8 cellular contexts compared by ENCODE assay signal in the genomic region with DNA sequence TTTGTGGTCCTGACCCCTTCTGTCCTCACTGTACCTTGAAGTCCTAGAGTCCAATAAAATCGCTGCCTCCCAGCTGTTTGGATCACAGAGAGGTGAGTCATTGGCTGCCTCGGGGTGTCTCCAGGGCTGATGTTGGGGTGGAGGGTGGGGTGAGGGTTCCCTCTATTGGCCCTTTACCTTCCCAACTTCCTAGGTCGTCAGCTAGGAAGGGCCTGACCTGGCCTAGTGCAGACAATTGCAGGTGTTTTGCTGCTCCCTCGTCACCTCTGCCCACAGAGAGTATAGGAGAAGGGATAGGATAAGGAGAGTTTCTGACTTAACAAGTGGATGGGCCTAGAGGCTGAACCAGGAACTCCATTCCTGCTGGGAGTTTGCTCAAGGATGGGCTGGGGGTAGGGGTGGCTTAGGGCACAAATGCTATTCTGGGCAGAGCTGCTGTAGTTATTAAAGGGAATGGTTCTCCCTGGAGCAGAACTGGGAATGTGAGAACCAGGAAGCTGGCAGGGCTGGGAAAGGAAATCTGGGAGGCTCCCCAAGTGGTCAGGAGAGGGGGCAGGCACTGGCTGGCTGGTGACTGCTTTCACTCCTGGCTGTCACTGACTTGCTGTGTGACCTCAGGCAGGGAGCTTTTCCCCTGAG. TPM values are rescaled to one million over a fixed set of nuclear protein-coding genes. Genes with fewer than 3 reads are reported as not detected.
A peak's percentile ranks its signal among the peaks of the same experiment; 100 is the strongest.
DNase-seq lines count a peak whose midpoint lies in the region; ATAC-seq and TF ChIP-seq lines count a peak whose summit lies in the region.

No MANE protein-coding gene starts in this region.

- H3K4me3 ChIP-seq in rectal smooth muscle tissue (ENCODE audit: low read length): peak overlapping the region; percentile 98

- no peaks in the 10 kb centered on the region for H3K36me3 ChIP-seq in rectal smooth muscle tissue (ENCODE audit: control insufficient read depth, insufficient read depth, low read length)

- no peak overlapping the region for H4K8ac ChIP-seq in H9 (replicated peaks; ENCODE audit: insufficient read length, low read depth, low read length)

- POLR2A ChIA-PET in activated CD8-positive, alpha-beta T cell treated with anti-CD3 and anti-CD28 coated beads for 36 hours (lab: Charles Lee): interaction anchor here (0.5 to 2.1 kb wide), 6 partner anchors 28 to 1716 kb away, joined by 3 to 9 read pairs (median 3); a partner anchor contains a TSS

- H3K27ac ChIP-seq in H9 (ENCODE audit: insufficient read length, low read depth, low read length) (no peak overlapping the region), rectal smooth muscle tissue (ENCODE audit: low read depth, low read length) (peak overlapping the region; percentile 100)

- no CpG with 5 or more reads among the region's 4 CpGs for whole genome bisulfite sequencing in H9 (ENCODE audit: extremely low coverage, insufficient read length, low lambda C conversion rate)

- no peaks in the 10 kb centered on the region for H3K4me1 ChIP-seq in H9 (ENCODE audit: insufficient read depth, low read length)
- peaks cover 14% of the 10 kb centered on the region for H3K4me1 ChIP-seq in rectal smooth muscle tissue (ENCODE audit: control insufficient read depth, insufficient read depth, low read length)

- no peak overlapping the region for H3T11ph ChIP-seq in H9 (ENCODE audit: low read length)

- H3K4me2 ChIP-seq in H9 (ENCODE audit: insufficient read depth, insufficient read length, low read length): peak overlapping the region; percentile 35

- H3K27me3 Mint-ChIP-seq in CD14-positive monocyte (ENCODE audit: low read depth in 3 of 3) (peaks cover 24 to 37% (median 29%) of the 10 kb centered on the region in 3 donors), H9 (ENCODE audit: low read depth) (peaks cover 63% of the 10 kb centered on the region)
- H3K27me3 Mint-ChIP-seq in activated CD8-positive, alpha-beta T cell treated with anti-CD3 and anti-CD28 coated beads for 36 hours: peaks cover 7% of the 10 kb centered on the region

- H4K91ac ChIP-seq in H9 (ENCODE audit: insufficient read length, low read depth, low read length): no peak overlapping the region

- peak; percentile 77 for DNase-seq in CD14-positive monocyte (ENCODE audit: low spot score)
- peak; percentile 39 for DNase-seq in H9
- peak; percentile 38 for DNase-seq in activated CD8-positive, alpha-beta T cell treated with anti-CD3 and anti-CD28 coated beads for 36 hours
- DNase-seq in Right ventricle myocardium inferior (ENCODE audit: missing footprints): peak; percentile 65
- DNase-seq in omental fat pad (ENCODE audit: low spot score): no peak

- no peak overlapping the region for H2BK12ac ChIP-seq in H9 (ENCODE audit: insufficient read length, low read depth, low read length)

- no peak overlapping the region for H2BK20ac ChIP-seq in H9 (ENCODE audit: low read depth, low read length, poor library complexity, severe bottlenecking)

- H3K23me2 ChIP-seq in H9 (ENCODE audit: insufficient read length, low read depth, low read length, poor library complexity, severe bottlenecking): peaks cover 25% of the 10 kb centered on the region

- ATAC-seq in activated CD8-positive, alpha-beta T cell treated with anti-CD3 and anti-CD28 coated beads for 36 hours: no peak
- ATAC-seq in Right ventricle myocardium inferior (peak; percentile 7), omental fat pad (ENCODE audit: low FRiP score) (no peak), HG02610 (IDR thresholded peaks at IDR 0.05; ENCODE audit: unreplicated experiment) (no peak), GM18870 (IDR thresholded peaks at IDR 0.05; ENCODE audit: unreplicated experiment) (no peak)

- no peak overlapping the region for H3K4ac ChIP-seq in H9 (ENCODE audit: low read depth, low read length)

- H3K9me3 Mint-ChIP-seq in CD14-positive monocyte (no peaks in the 10 kb centered on the region), H9 (no peaks in the 10 kb centered on the region)
- no peaks in the 10 kb centered on the region for H3K9me3 Mint-ChIP-seq in activated CD8-positive, alpha-beta T cell treated with anti-CD3 and anti-CD28 coated beads for 36 hours

- no peak overlapping the region for H3K18ac ChIP-seq in H9 (ENCODE audit: insufficient read length, low read depth, low read length)

- peak; percentile 41 for TF ChIP-seq CTCF in CD14-positive monocyte (IDR thresholded peaks at IDR 0.05)
- TF ChIP-seq CTCF in H9 (conservative IDR thresholded peaks at IDR 0.05): peak; percentile 24; the same call in 1 of the 3 replicates
- TF ChIP-seq CTCF in activated CD8-positive, alpha-beta T cell treated with anti-CD3 and anti-CD28 coated beads for 36 hours (IDR thresholded peaks at IDR 0.05): no peak
- TF ChIP-seq CTCF in omental fat pad (IDR thresholded peaks at IDR 0.05): no peak

- intact Hi-C loops in CD14-positive monocyte (cut with micrococcal nuclease) (loop anchor here (2.0 to 5.0 kb wide), 4 partner anchors 29 to 168 kb away; a partner anchor contains a TSS), Right ventricle myocardium inferior (cut with DNase I) (loop anchor here (2.0 to 5.0 kb wide), 2 partner anchors 29 to 168 kb away; a partner anchor contains a TSS)
- intact Hi-C loops in activated CD8-positive, alpha-beta T cell treated with anti-CD3 and anti-CD28 coated beads for 36 hours (cut with micrococcal nuclease): loop anchor here (5.0 kb wide), 1 partner anchor 168 kb away; no protein-coding TSS in a partner anchor

- H3K56ac ChIP-seq in H9 (ENCODE audit: insufficient read length, low read depth, low read length): no peak overlapping the region

- no peak overlapping the region for H2BK5ac ChIP-seq in H9 (ENCODE audit: insufficient read length, low read length)

- H3K9ac ChIP-seq in H9 (ENCODE audit: extremely low read depth, insufficient read length, low read length): no peak overlapping the region
- peak overlapping the region; percentile 89 for H3K9ac ChIP-seq in rectal smooth muscle tissue (ENCODE audit: low read length)

- H4K20me1 ChIP-seq in H9 (ENCODE audit: control insufficient read depth, insufficient read depth, insufficient read length): no peaks in the 10 kb centered on the region

- H3K36me3 Mint-ChIP-seq in CD14-positive monocyte (peaks cover 0 to 9% of the 10 kb centered on the region in 2 donors), H9 (ENCODE audit: insufficient read depth in 1 of 3, low read depth in 3 of 3) (no peaks in the 10 kb centered on the region)
- H3K36me3 Mint-ChIP-seq in activated CD8-positive, alpha-beta T cell treated with anti-CD3 and anti-CD28 coated beads for 36 hours (ENCODE audit: low read depth): peaks cover 3% of the 10 kb centered on the region

- H3K14ac ChIP-seq in H9 (ENCODE audit: insufficient read depth, low read length): no peak overlapping the region

- peak overlapping the region; percentile 86 to 92 for H3K4me3 Mint-ChIP-seq in CD14-positive monocyte
- peak overlapping the region; percentile 86 to 91; a peak in 4 of 5 replicates for H3K4me3 Mint-ChIP-seq in H9
- peak overlapping the region; percentile 81 for H3K4me3 Mint-ChIP-seq in activated CD8-positive, alpha-beta T cell treated with anti-CD3 and anti-CD28 coated beads for 36 hours

- no peaks in the 10 kb centered on the region for H3K79me1 ChIP-seq in H9 (ENCODE audit: insufficient read depth, low read depth, low read length, poor library complexity, severe bottlenecking)

- H3K79me2 ChIP-seq in H9 (ENCODE audit: insufficient read depth, low read length): no peaks in the 10 kb centered on the region

- CTCF ChIA-PET in activated CD8-positive, alpha-beta T cell treated with anti-CD3 and anti-CD28 coated beads for 36 hours (lab: Charles Lee): interaction anchor here (0.9 to 2.4 kb wide), 6 partner anchors 9 to 393 kb away, joined by 3 to 16 read pairs (median 6); a partner anchor contains a TSS

- H2BK15ac ChIP-seq in H9 (ENCODE audit: low read depth, low read length): no peak overlapping the region

- no peaks in the 10 kb centered on the region for H3K9me3 ChIP-seq in H9 (ENCODE audit: control insufficient read depth, low read depth, low read length)

- H2AK5ac ChIP-seq in H9 (ENCODE audit: insufficient read length, low read length): no peak overlapping the region

- no peak overlapping the region for H3K23ac ChIP-seq in H9 (ENCODE audit: insufficient read length, low read depth, low read length)

- H3K4me1 Mint-ChIP-seq in CD14-positive monocyte: peaks cover 44% of the 10 kb centered on the region
- peaks cover 29 to 34% of the 10 kb centered on the region in 2 experiments for H3K4me1 Mint-ChIP-seq in H9
- H3K4me1 Mint-ChIP-seq in activated CD8-positive, alpha-beta T cell treated with anti-CD3 and anti-CD28 coated beads for 36 hours (ENCODE audit: low read depth): peaks cover 21% of the 10 kb centered on the region

- H4K5ac ChIP-seq in H9 (ENCODE audit: insufficient read length, low read depth, low read length): no peak overlapping the region

- H2AFZ ChIP-seq in H9 (ENCODE audit: low read length): no peak overlapping the region

- no peak overlapping the region for H2BK120ac ChIP-seq in H9 (ENCODE audit: low read depth, low read length, poor library complexity, severe bottlenecking)

- H3K27me3 ChIP-seq in H9 (ENCODE audit: insufficient read depth, low read length) (peaks cover 10% of the 10 kb centered on the region; the same call in 1 of the 2 replicates), rectal smooth muscle tissue (ENCODE audit: control insufficient read depth, insufficient read depth, low read length) (no peaks in the 10 kb centered on the region)

- peak overlapping the region in 6 of 7 donors; percentile 94 to 97 (median 96) for H3K27ac Mint-ChIP-seq in CD14-positive monocyte
- H3K27ac Mint-ChIP-seq in H9: peak overlapping the region in 2 of 3 experiments; percentile 61 to 93; a peak in 3 of 7 replicates
- no peak overlapping the region for H3K27ac Mint-ChIP-seq in activated CD8-positive, alpha-beta T cell treated with anti-CD3 and anti-CD28 coated beads for 36 hours

RNA-seq across cellular contexts. Expression of a gene that starts 1.4 kb away (rescaled TPM):
- under 1 TPM; 0.46 to 0.66 TPM for polyA plus RNA-seq in CD14-positive monocyte
- total RNA-seq in H9 (2021): 8.0 TPM in 2 replicates
- total RNA-seq in activated CD8-positive, alpha-beta T cell treated with anti-CD3 and anti-CD28 coated beads for 36 hours: 1 to 10 TPM; 4.0 to 4.6 TPM
- total RNA-seq in Right ventricle myocardium inferior: 113 TPM
- total RNA-seq in omental fat pad: 10 to 100 TPM in 3 of 4 donors, 1 to 10 TPM in 1; 8.6 to 19.7 (median 15.1) TPM

RNA-seq across cellular contexts. Expression of a gene that starts 28.6 kb away (rescaled TPM):
- polyA plus RNA-seq in CD14-positive monocyte: 10 to 100 TPM; 10.9 to 11.3 TPM
- total RNA-seq in H9 (2021): 32.8 and 35.6 TPM in 2 replicates
- 10 to 100 TPM; 19.4 to 20.9 TPM for total RNA-seq in activated CD8-positive, alpha-beta T cell treated with anti-CD3 and anti-CD28 coated beads for 36 hours
- 12.9 TPM for total RNA-seq in Right ventricle myocardium inferior
- 10 to 100 TPM; 10.2 to 16.8 (median 14.2) TPM for total RNA-seq in omental fat pad

Comparison
In these comparisons a context has a peak if more than half of its experiments do, and no peak if none do; other contexts are left out.
1. CTCF ChIP-seq: peak in CD14-positive monocyte (single experiment) and H9 (single experiment); none in activated CD8-positive, alpha-beta T cell treated with anti-CD3 and anti-CD28 coated beads for 36 hours (single experiment) and omental fat pad (0 of 3).
2. Peak in every context shown above with its lines, with median percentiles within 50 percentile points of each other: H3K4me3 Mint-ChIP-seq.